8 cellular contexts compared by ENCODE assay signal in the genomic region with DNA sequence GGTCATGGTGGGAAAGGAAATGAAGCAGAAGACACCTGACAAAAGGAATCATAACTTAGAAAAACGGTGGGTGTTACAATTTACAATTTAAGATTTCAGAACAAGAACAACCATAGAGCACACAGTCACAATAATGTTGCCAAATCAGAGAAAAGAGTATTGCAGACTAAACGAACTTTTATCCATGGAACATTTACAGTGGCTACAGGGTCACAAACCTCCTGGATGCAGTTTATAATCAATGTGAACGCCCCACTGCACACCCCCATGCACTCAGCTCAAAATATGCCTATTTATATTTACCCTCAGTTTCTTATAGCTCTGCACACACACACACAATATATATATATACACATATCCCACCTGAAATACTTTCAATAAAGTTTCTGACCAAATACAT.
"Had no signal": no experiment of that assay in that cellular context is flagged by ENCODE, and none has a peak within 500 bp of the region (broad histone marks: within the 10 kb centered on the region; RNA-seq: fewer than 3 reads in every experiment).

No MANE protein-coding gene starts in this region.

- H3K4me3 Mint-ChIP-seq: GM23338, H9, IgD-negative memory B cell had no signal

- H3K27me3 Mint-ChIP-seq: IgD-negative memory B cell had no signal

- H2AFZ ChIP-seq: GM23338 had no signal

- H3K9me3 Mint-ChIP-seq: GM23338, H9, IgD-negative memory B cell had no signal

- H3K27ac Mint-ChIP-seq: GM23338, H9, IgD-negative memory B cell had no signal

- H3K4me3 ChIP-seq: GM23338 had no signal

- FAIRE-seq: H1, H54, HTR-8/SVneo had no signal

- H3K4me2 ChIP-seq: GM23338 had no signal

- ATAC-seq: GM23338 had no signal

- H3K4me1 Mint-ChIP-seq: GM23338, H9 had no signal

- DNase-seq: H9, HCEC 1CT, KBM-7 had no signal
